15 cellular contexts compared by ENCODE assay signal in the genomic region with DNA sequence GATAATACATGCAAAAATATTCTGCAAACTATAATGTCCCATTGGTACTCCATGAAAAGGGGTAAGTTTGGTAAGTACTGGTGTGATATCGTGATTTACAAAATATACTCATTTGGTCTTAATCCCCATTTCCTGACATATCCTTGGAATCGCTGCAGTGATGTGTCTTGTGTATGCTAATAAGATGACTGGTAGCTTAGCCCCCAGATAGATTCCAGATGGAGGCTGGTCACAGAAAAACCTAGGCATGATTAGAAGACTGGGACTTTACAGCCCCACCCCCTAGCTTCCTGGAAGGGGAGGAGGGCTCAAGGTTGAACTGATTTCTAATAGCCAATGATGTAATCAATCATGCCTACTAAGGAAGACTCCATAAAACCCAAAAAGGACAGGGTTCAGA. TPM values are rescaled to one million over a fixed set of nuclear protein-coding genes. Genes with fewer than 3 reads are reported as not detected.
DNase-seq lines count a peak whose midpoint lies in the region; ATAC-seq and TF ChIP-seq lines count a peak whose summit lies in the region.
"Had no signal": no experiment of that assay in that cellular context is flagged by ENCODE, and none has a peak within 500 bp of the region (broad histone marks: within the 10 kb centered on the region; RNA-seq: fewer than 3 reads in every experiment).

No MANE protein-coding gene starts in this region.

- H3K4me3 Mint-ChIP-seq in activated T-cell treated with anti-CD3 and anti-CD28 coated beads, Interleukin-2, amount 50 U/mL, for 24 hours, result peak overlapping the region; percentile 98
- H3K4me3 Mint-ChIP-seq in activated naive CD8-positive, alpha-beta T cell treated with anti-CD3 and anti-CD28 coated beads, Interleukin-2, amount 10 ng/mL, durations not matched to agents 7 days and 5 days, result peak overlapping the region; percentile 100
- H3K4me3 Mint-ChIP-seq in natural killer cell treated with Interleukin-12 subunit alpha and Interleukin-12 subunit beta and Interleukin-15 and Interleukin-18, amount 100 ng/mL, for 72 hours, result peak overlapping the region; percentile 97
- no peak overlapping the region for H3K4me3 Mint-ChIP-seq in chondrocyte (ENCODE audit: unreplicated experiment)
- H3K4me3 Mint-ChIP-seq: stimulated activated memory B cell treated with anti-CD40 and anti-IgM and Interleukin-4, amounts not matched to agents 10 μg/mL and 1 μg/mL and 100 μg/mL, for 72 hours had no signal

- no peak for DNase-seq in activated T-cell treated with anti-CD3 and anti-CD28 coated beads, Interleukin-2, amount 50 U/mL, for 24 hours
- no peak for DNase-seq in activated T-cell treated with anti-CD3 and anti-CD28 coated beads, Interleukin-2, amount 50 U/mL, for 48 hours
- DNase-seq in M059J (ENCODE audit: low read depth), result peak; percentile 9
- no peak for DNase-seq in activated naive CD8-positive, alpha-beta T cell treated with anti-CD3 and anti-CD28 coated beads, Interleukin-2, amount 10 ng/mL, durations not matched to agents 7 days and 5 days
- DNase-seq in natural killer cell treated with Interleukin-12 subunit alpha and Interleukin-12 subunit beta and Interleukin-15 and Interleukin-18, amount 100 ng/mL, for 72 hours (ENCODE audit: low spot score), result no peak
- no peak for DNase-seq in chondrocyte (ENCODE audit: low spot score)
- DNase-seq in RWPE1 (ENCODE audit: low spot score), result no peak
- no peak for DNase-seq in COLO829 (ENCODE audit: low spot score)
- DNase-seq: ACHN, left ventricle myocardium inferior had no signal

- H3K4me1 Mint-ChIP-seq in activated T-cell treated with anti-CD3 and anti-CD28 coated beads, Interleukin-2, amount 50 U/mL, for 24 hours (ENCODE audit: low read depth), result peaks cover 55% of the 10 kb centered on the region
- peaks cover 45% of the 10 kb centered on the region for H3K4me1 Mint-ChIP-seq in activated naive CD8-positive, alpha-beta T cell treated with anti-CD3 and anti-CD28 coated beads, Interleukin-2, amount 10 ng/mL, durations not matched to agents 7 days and 5 days
- peaks cover 44 to 51% of the 10 kb centered on the region in 2 donors for H3K4me1 Mint-ChIP-seq in natural killer cell treated with Interleukin-12 subunit alpha and Interleukin-12 subunit beta and Interleukin-15 and Interleukin-18, amount 100 ng/mL, for 72 hours (ENCODE audit: low read depth in 2 of 2)
- peaks cover 37% of the 10 kb centered on the region for H3K4me1 Mint-ChIP-seq in chondrocyte (ENCODE audit: low read depth)

- no peaks in the 10 kb centered on the region for H3K27me3 Mint-ChIP-seq in activated T-cell treated with anti-CD3 and anti-CD28 coated beads, Interleukin-2, amount 50 U/mL, for 24 hours
- H3K27me3 Mint-ChIP-seq in activated naive CD8-positive, alpha-beta T cell treated with anti-CD3 and anti-CD28 coated beads, Interleukin-2, amount 10 ng/mL, durations not matched to agents 7 days and 5 days, result no peaks in the 10 kb centered on the region
- no peaks in the 10 kb centered on the region for H3K27me3 Mint-ChIP-seq in natural killer cell treated with Interleukin-12 subunit alpha and Interleukin-12 subunit beta and Interleukin-15 and Interleukin-18, amount 100 ng/mL, for 72 hours
- H3K27me3 Mint-ChIP-seq in chondrocyte (ENCODE audit: low read depth), result no peaks in the 10 kb centered on the region
- H3K27me3 Mint-ChIP-seq: stimulated activated memory B cell treated with anti-CD40 and anti-IgM and Interleukin-4, amounts not matched to agents 10 μg/mL and 1 μg/mL and 100 μg/mL, for 72 hours had no signal

- H3K27ac Mint-ChIP-seq in activated T-cell treated with anti-CD3 and anti-CD28 coated beads, Interleukin-2, amount 50 U/mL, for 24 hours, result peak overlapping the region; percentile 79
- peak overlapping the region; percentile 54 for H3K27ac Mint-ChIP-seq in activated naive CD8-positive, alpha-beta T cell treated with anti-CD3 and anti-CD28 coated beads, Interleukin-2, amount 10 ng/mL, durations not matched to agents 7 days and 5 days
- H3K27ac Mint-ChIP-seq in natural killer cell treated with Interleukin-12 subunit alpha and Interleukin-12 subunit beta and Interleukin-15 and Interleukin-18, amount 100 ng/mL, for 72 hours, result peak overlapping the region; percentile 97 to 100
- no peak overlapping the region for H3K27ac Mint-ChIP-seq in chondrocyte (ENCODE audit: unreplicated experiment)
- H3K27ac Mint-ChIP-seq: stimulated activated memory B cell treated with anti-CD40 and anti-IgM and Interleukin-4, amounts not matched to agents 10 μg/mL and 1 μg/mL and 100 μg/mL, for 72 hours had no signal

- H3K9me3 Mint-ChIP-seq in activated T-cell treated with anti-CD3 and anti-CD28 coated beads, Interleukin-2, amount 50 U/mL, for 24 hours, result no peaks in the 10 kb centered on the region
- no peaks in the 10 kb centered on the region for H3K9me3 Mint-ChIP-seq in activated naive CD8-positive, alpha-beta T cell treated with anti-CD3 and anti-CD28 coated beads, Interleukin-2, amount 10 ng/mL, durations not matched to agents 7 days and 5 days
- H3K9me3 Mint-ChIP-seq in natural killer cell treated with Interleukin-12 subunit alpha and Interleukin-12 subunit beta and Interleukin-15 and Interleukin-18, amount 100 ng/mL, for 72 hours, result no peaks in the 10 kb centered on the region
- H3K9me3 Mint-ChIP-seq in chondrocyte (ENCODE audit: low read depth), result no peaks in the 10 kb centered on the region
- H3K9me3 Mint-ChIP-seq: brain; stimulated activated memory B cell treated with anti-CD40 and anti-IgM and Interleukin-4, amounts not matched to agents 10 μg/mL and 1 μg/mL and 100 μg/mL, for 72 hours had no signal

- ATAC-seq in activated naive CD8-positive, alpha-beta T cell treated with anti-CD3 and anti-CD28 coated beads, Interleukin-2, amount 10 ng/mL, durations not matched to agents 7 days and 5 days (ENCODE audit: low read depth), result no peak
- ATAC-seq in natural killer cell treated with Interleukin-12 subunit alpha and Interleukin-12 subunit beta and Interleukin-15 and Interleukin-18, amount 100 ng/mL, for 72 hours, result no peak
- ATAC-seq: HCT116; Panc1; stimulated activated memory B cell treated with anti-CD40 and anti-IgM and Interleukin-4, amounts not matched to agents 10 μg/mL and 1 μg/mL and 100 μg/mL, for 72 hours had no signal

- TF ChIP-seq CTCF in chondrocyte (IDR thresholded peaks at IDR 0.05) (no peak), RWPE1 (conservative IDR thresholded peaks at IDR 0.05; ENCODE audit: low read depth) (no peak)

- no peak overlapping the region for H3K27ac ChIP-seq in RWPE1
- H3K27ac ChIP-seq: left ventricle myocardium inferior, parathyroid adenoma had no signal

- POLR2A ChIA-PET in activated naive CD8-positive, alpha-beta T cell treated with anti-CD3 and anti-CD28 coated beads, Interleukin-2, amount 10 ng/mL, durations not matched to agents 7 days and 5 days (lab: Charles Lee), result interaction anchor here (1.2 kb wide), 1 partner anchor 42 kb away, joined by 4 read pairs; a partner anchor contains a TSS
- POLR2A ChIA-PET in RWPE1 (lab: Yijun Ruan, JAX; ENCODE audit: low non-redundant PET), result no interaction called here

- peaks cover 49% of the 10 kb centered on the region for H3K36me3 Mint-ChIP-seq in activated T-cell treated with anti-CD3 and anti-CD28 coated beads, Interleukin-2, amount 50 U/mL, for 24 hours (ENCODE audit: low read depth)
- H3K36me3 Mint-ChIP-seq in activated naive CD8-positive, alpha-beta T cell treated with anti-CD3 and anti-CD28 coated beads, Interleukin-2, amount 10 ng/mL, durations not matched to agents 7 days and 5 days, result peaks cover 22% of the 10 kb centered on the region
- peaks cover 14% of the 10 kb centered on the region for H3K36me3 Mint-ChIP-seq in natural killer cell treated with Interleukin-12 subunit alpha and Interleukin-12 subunit beta and Interleukin-15 and Interleukin-18, amount 100 ng/mL, for 72 hours
- H3K36me3 Mint-ChIP-seq in chondrocyte (ENCODE audit: low read depth), result peaks cover 8% of the 10 kb centered on the region

- CTCF ChIA-PET in RWPE1 (lab: Yijun Ruan, JAX), result no interaction called here

RNA-seq across cellular contexts. Expression of a gene that starts 2.9 kb away (rescaled TPM):
- 11.4 and 12.4 TPM in 2 replicates for total RNA-seq in M059J (2014; rRNA removed; shearing (Covaris generic))
- 10 to 100 TPM; 17.5 to 20.8 TPM for total RNA-seq in activated naive CD8-positive, alpha-beta T cell treated with anti-CD3 and anti-CD28 coated beads, Interleukin-2, amount 10 ng/mL, durations not matched to agents 7 days and 5 days
- 10 to 100 TPM; 12.2 to 13.8 TPM for total RNA-seq in natural killer cell treated with Interleukin-12 subunit alpha and Interleukin-12 subunit beta and Interleukin-15 and Interleukin-18, amount 100 ng/mL, for 72 hours
- 14.8 to 17.7 TPM (median 16.7 TPM) in 3 replicates for total RNA-seq in chondrocyte

RNA-seq across cellular contexts. Expression of a gene that starts 42.5 kb away (rescaled TPM):
- 21.1 and 27.9 TPM in 2 replicates for total RNA-seq in M059J (2014; rRNA removed; shearing (Covaris generic))
- total RNA-seq in activated naive CD8-positive, alpha-beta T cell treated with anti-CD3 and anti-CD28 coated beads, Interleukin-2, amount 10 ng/mL, durations not matched to agents 7 days and 5 days, result 10 to 100 TPM; 36.9 to 38.7 TPM
- total RNA-seq in natural killer cell treated with Interleukin-12 subunit alpha and Interleukin-12 subunit beta and Interleukin-15 and Interleukin-18, amount 100 ng/mL, for 72 hours, result 10 to 100 TPM; 40.5 to 69.8 TPM
- total RNA-seq in chondrocyte, result 17.2 to 21.7 TPM (median 21.4 TPM) in 3 replicates
